Comparison of ENCODE assay signal across 26 cellular contexts in the genomic region with DNA sequence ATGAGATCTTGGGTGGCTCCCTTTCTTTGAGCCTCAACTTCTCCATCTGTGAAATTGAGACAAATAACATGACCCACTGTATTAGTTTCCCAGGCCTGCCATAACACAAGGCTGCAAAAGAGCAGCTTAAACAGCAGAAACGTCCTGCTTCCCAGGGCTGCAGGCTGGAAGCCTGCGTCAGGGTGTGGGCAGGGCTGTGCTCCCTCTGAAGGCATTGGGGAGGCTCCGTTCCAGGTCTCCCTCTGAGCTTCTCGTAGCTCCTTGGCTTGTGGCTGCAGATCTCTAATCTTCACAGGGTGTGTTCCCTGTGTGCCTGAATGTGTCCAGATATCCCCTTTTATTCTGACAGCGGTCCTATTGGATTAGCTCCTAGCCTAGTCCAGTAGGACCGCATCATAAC.
DNase-seq lines count a peak whose midpoint lies in the region; ATAC-seq and TF ChIP-seq lines count a peak whose summit lies in the region.
"Had no signal": no experiment of that assay in that cellular context is flagged by ENCODE, and none has a peak within 500 bp of the region (broad histone marks: within the 10 kb centered on the region; RNA-seq: fewer than 3 reads in every experiment).

No MANE protein-coding gene starts in this region.

- no peak overlapping the region for H3K23ac ChIP-seq in neuronal stem cell (ENCODE audit: low read depth, low read length, poor library complexity)

- H2BK5ac ChIP-seq in neuronal stem cell (ENCODE audit: low read length), result no peak overlapping the region

- H3K36me3 Mint-ChIP-seq in endodermal cell (ENCODE audit: low read depth), result no peaks in the 10 kb centered on the region

- no peak overlapping the region for H3K27ac ChIP-seq in endodermal cell (ENCODE audit: low read depth, low read length)
- no peak overlapping the region for H3K27ac ChIP-seq in neuronal stem cell (replicated peaks; ENCODE audit: low read length)
- H3K27ac ChIP-seq: 22Rv1; A549; BLaER1 treated with 17β-estradiol and CSF1 and Interleukin-3, amounts not matched to agents 10 nM and 100 nM; C4-2B had no signal

- H3K4me3 Mint-ChIP-seq in endodermal cell, result no peak overlapping the region
- H3K4me3 Mint-ChIP-seq: B cell; CD4-positive, alpha-beta memory T cell; CD4-positive, CD25-positive, alpha-beta regulatory T cell; CD8-positive, alpha-beta memory T cell had no signal

- H3K4ac ChIP-seq in neuronal stem cell (ENCODE audit: low read length), result no peak overlapping the region

- no peak overlapping the region for H4K8ac ChIP-seq in neuronal stem cell (ENCODE audit: low read depth, low read length)

- H3K9me3 ChIP-seq in endodermal cell (ENCODE audit: control insufficient read depth, low read length) (no peaks in the 10 kb centered on the region), neuronal stem cell (replicated peaks in 1 of 2; ENCODE audit: control insufficient read depth in 2 of 2, insufficient read depth in 1 of 2, low read depth in 1 of 2, low read length in 2 of 2) (no peaks in the 10 kb centered on the region)
- H3K9me3 ChIP-seq: A549 had no signal

- no peak overlapping the region for H2BK120ac ChIP-seq in neuronal stem cell (ENCODE audit: low read depth, low read length)

- TF ChIP-seq CTCF in endodermal cell (conservative IDR thresholded peaks at IDR 0.05), result no peak

- H2BK12ac ChIP-seq in neuronal stem cell (ENCODE audit: low read length), result no peak overlapping the region

- no peak overlapping the region for H3K14ac ChIP-seq in neuronal stem cell (ENCODE audit: low read length)

- H3K27me3 Mint-ChIP-seq in endodermal cell (ENCODE audit: insufficient read depth), result no peaks in the 10 kb centered on the region
- H3K27me3 Mint-ChIP-seq: B cell; CD4-positive, alpha-beta memory T cell; CD4-positive, CD25-positive, alpha-beta regulatory T cell had no signal

- DNase-seq in cardiac septum (ENCODE audit: low spot score), result peak; percentile 9
- no peak for DNase-seq in left ventricle myocardium superior
- peak; percentile 33 for DNase-seq in endodermal cell
- DNase-seq in left lobe of liver (ENCODE audit: low spot score), result peak; percentile 24
- no peak for DNase-seq in neuronal stem cell (ENCODE audit: low spot score)
- DNase-seq in ureter (ENCODE audit: low spot score), result no peak
- DNase-seq: AML-193; CD4-positive, alpha-beta memory T cell; CD4-positive, CD25-positive, alpha-beta regulatory T cell; CD8-positive, alpha-beta memory T cell; COR-L47; DMS 273 treated with DMSO at 0.1 percent for 48 hours; DMS153; DMS53; DMS79; DND-41; EL; GDM1 had no signal

- H3K9ac ChIP-seq in endodermal cell (ENCODE audit: extremely low read depth, low read length, poor library complexity, severe bottlenecking), result no peak overlapping the region
- H3K9ac ChIP-seq in neuronal stem cell (ENCODE audit: low read depth, low read length, poor library complexity), result no peak overlapping the region
- H3K9ac ChIP-seq: BLaER1 treated with 17β-estradiol and CSF1 and Interleukin-3, amounts not matched to agents 10 nM and 100 nM had no signal

- peak overlapping the region; percentile 8 for H3K18ac ChIP-seq in neuronal stem cell (ENCODE audit: low read length)

- H3K27me3 ChIP-seq in endodermal cell (ENCODE audit: control insufficient read depth, insufficient read depth, low read length, poor library complexity, severe bottlenecking) (no peaks in the 10 kb centered on the region), neuronal stem cell (ENCODE audit: control insufficient read depth in 3 of 3, insufficient read depth in 3 of 3, low read depth in 1 of 3, low read length in 3 of 3) (no peaks in the 10 kb centered on the region)
- H3K27me3 ChIP-seq: BLaER1 treated with 17β-estradiol and CSF1 and Interleukin-3, amounts not matched to agents 10 nM and 100 nM had no signal

- H2AK5ac ChIP-seq in neuronal stem cell (ENCODE audit: low read depth, low read length), result no peak overlapping the region

- H3K79me1 ChIP-seq in neuronal stem cell (ENCODE audit: low read depth, low read length), result no peaks in the 10 kb centered on the region

- H2BK15ac ChIP-seq in neuronal stem cell (ENCODE audit: low read length), result no peak overlapping the region

- intact Hi-C loops in cardiac septum (cut with DNase I), result no loop called here
- intact Hi-C loops in left ventricle myocardium superior (cut with micrococcal nuclease), result no loop called here

- WGBS in endodermal cell (ENCODE audit: insufficient coverage in 1 of 2, insufficient read length in 1 of 2), 2 experiments, result 70 to 74% methylated on average over 5 to 6 of the region's 6 CpGs
- WGBS in neuronal stem cell (ENCODE audit: extremely low coverage in 2 of 2, insufficient read length in 2 of 2, insufficient replicate concordance in 1 of 2), 2 donors, result no CpG with 5 or more reads among the region's 6 CpGs

- H3K27ac Mint-ChIP-seq in endodermal cell, result no peak overlapping the region
- H3K27ac Mint-ChIP-seq: CD4-positive, alpha-beta memory T cell had no signal

- H3K36me3 ChIP-seq in endodermal cell (ENCODE audit: control insufficient read depth, insufficient read depth, low read length) (no peaks in the 10 kb centered on the region), neuronal stem cell (replicated peaks in 1 of 2; ENCODE audit: control insufficient read depth in 2 of 2, insufficient read depth in 2 of 2, low read length in 2 of 2) (peaks cover 0 to 2% of the 10 kb centered on the region in 2 donors)

- H3K9me3 Mint-ChIP-seq in endodermal cell, result no peaks in the 10 kb centered on the region
- H3K9me3 Mint-ChIP-seq: CD8-positive, alpha-beta memory T cell had no signal

- no peak overlapping the region for H4K91ac ChIP-seq in neuronal stem cell (ENCODE audit: low read depth, low read length, poor library complexity)

- no peaks in the 10 kb centered on the region for H3K4me1 Mint-ChIP-seq in endodermal cell

- H2AFZ ChIP-seq in neuronal stem cell (ENCODE audit: low read length), result no peak overlapping the region

- no peak overlapping the region for H3K4me2 ChIP-seq in neuronal stem cell (ENCODE audit: insufficient read depth, low read length, poor library complexity, severe bottlenecking)
- H3K4me2 ChIP-seq: A549; BLaER1 treated with 17β-estradiol and CSF1 and Interleukin-3, amounts not matched to agents 10 nM and 100 nM had no signal

- H3K4me3 ChIP-seq in endodermal cell (ENCODE audit: low read length) (no peak overlapping the region), neuronal stem cell (ENCODE audit: low read length in 2 of 2) (no peak overlapping the region)
- H3K4me3 ChIP-seq: A549; BLaER1 treated with 17β-estradiol and CSF1 and Interleukin-3, amounts not matched to agents 10 nM and 100 nM; GM12878 had no signal

- ATAC-seq in left ventricle myocardium superior (no peak), left lobe of liver (no peak), HG03097 (IDR thresholded peaks at IDR 0.05; ENCODE audit: low FRiP score, unreplicated experiment) (no peak), HG03095 (IDR thresholded peaks at IDR 0.05; ENCODE audit: unreplicated experiment) (no peak)
- ATAC-seq: A549, GM12878 had no signal

- H3K4me1 ChIP-seq in endodermal cell (ENCODE audit: control insufficient read depth, insufficient read depth, low read length) (no peaks in the 10 kb centered on the region), neuronal stem cell (ENCODE audit: control insufficient read depth in 2 of 2, insufficient read depth in 1 of 2, low read depth in 1 of 2, low read length in 2 of 2) (no peaks in the 10 kb centered on the region)
- H3K4me1 ChIP-seq: A549 had no signal

Comparison
In these comparisons a context has a peak if more than half of its experiments do, and no peak if none do; other contexts are left out.
1. DNase-seq: peak in cardiac septum (single experiment), endodermal cell (single experiment) and left lobe of liver (single experiment); none in left ventricle myocardium superior (single experiment), neuronal stem cell (single experiment) and ureter (single experiment).